ENCODE assay signal across 10 cellular contexts in the genomic region with DNA sequence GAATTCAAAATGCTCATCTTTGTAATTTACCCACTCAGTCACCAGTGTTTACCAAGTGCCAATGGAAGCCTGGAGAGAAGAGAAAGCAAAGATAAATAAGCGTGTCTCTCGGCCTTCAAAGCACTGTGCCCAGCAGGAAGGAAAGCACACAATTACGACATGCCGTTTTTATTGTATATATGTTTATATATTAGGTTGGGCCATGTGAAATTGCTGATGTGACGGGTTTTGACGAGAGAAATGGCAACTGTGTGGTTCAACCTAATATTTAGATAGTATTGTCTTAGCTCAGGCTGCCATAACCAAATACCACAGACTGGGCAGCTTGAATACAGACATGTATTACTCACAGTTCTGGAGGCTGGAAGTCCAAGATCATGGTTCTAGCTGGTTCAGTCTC.
"Had no signal": no experiment of that assay in that cellular context is flagged by ENCODE, and none has a peak within 500 bp of the region (broad histone marks: within the 10 kb centered on the region; RNA-seq: fewer than 3 reads in every experiment).

No MANE protein-coding gene starts in this region.

- H3K4me3 ChIP-seq: suprapubic skin had no signal

- DNase-seq: activated CD4-positive, CD25-positive, alpha-beta regulatory T cell; amniotic stem cell; dermis blood vessel endothelial cell; endodermal cell; hypothalamus; kidney glomerular epithelial cell; stimulated activated CD4-positive, alpha-beta T cell treated with anti-CD3 and anti-CD28 coated beads, Interleukin-4, amount 100 ng/mL, for 1 hour; stimulated activated CD8-positive, alpha-beta memory T cell treated with anti-CD3 and anti-CD28 coated beads, Interleukin-4, amount 100 ng/mL, for 48 hours; stimulated activated naive CD8-positive, alpha-beta T cell treated with anti-CD3 and anti-CD28 coated beads, Interleukin-15, Interleukin-2, amounts not matched to agents 100 U/mL and 50 U/mL, for 24 hours had no signal

- ATAC-seq: stimulated activated naive CD8-positive, alpha-beta T cell treated with anti-CD3 and anti-CD28 coated beads, Interleukin-15, Interleukin-2, amounts not matched to agents 100 U/mL and 50 U/mL, for 24 hours had no signal
